8 cellular contexts compared by ENCODE assay signal in the genomic region with DNA sequence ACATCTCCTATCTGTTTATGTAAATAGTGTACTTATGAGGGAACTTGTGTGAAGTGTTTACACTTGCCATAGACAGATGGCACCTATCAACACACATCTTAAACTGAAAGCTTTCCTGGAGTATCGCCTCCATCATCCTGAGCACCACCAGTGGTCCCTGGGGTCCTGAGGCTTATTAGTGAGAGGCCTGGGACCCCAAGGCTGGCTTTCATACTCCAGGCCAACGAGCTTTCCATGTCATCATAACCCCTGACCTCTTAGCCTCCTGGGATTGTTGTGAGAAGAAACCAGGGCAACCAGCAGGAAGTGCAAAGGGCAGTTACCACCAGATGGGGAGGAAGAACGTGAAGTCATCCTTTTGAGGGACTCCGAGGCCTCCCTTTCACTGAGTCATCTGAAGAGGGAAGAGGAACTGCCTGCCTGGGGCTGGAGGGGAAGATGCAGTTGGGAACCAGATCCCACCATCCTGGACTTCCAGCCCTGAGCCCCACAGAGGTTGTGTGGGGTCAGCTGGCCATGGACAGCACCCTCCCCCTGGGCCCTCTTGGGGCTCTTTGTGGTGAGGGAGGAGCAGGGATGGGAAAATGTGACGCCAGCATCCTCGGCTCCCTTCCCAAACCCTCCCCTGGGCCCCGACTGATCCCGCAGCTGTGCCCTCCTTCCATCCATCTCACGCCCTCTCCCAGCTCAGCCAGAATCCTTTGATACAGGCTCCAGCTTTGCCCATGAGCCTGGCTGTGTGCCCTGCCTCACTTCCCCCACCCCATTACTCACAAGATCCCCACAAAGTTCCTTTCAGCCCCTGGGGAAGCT. TPM values are rescaled to one million over a fixed set of nuclear protein-coding genes. Genes with fewer than 3 reads are reported as not detected.
DNase-seq lines count a peak whose midpoint lies in the region; TF ChIP-seq lines count a peak whose summit lies in the region.

No MANE protein-coding gene starts in this region.

- H3K4me3 ChIP-seq in esophagus (ENCODE audit: low read depth in 1 of 2, low read length in 2 of 2): no peak overlapping the region

- peak; percentile 63 for DNase-seq in CMK (ENCODE audit: low read depth)
- peak; percentile 93 for DNase-seq in NOMO-1 treated with DMSO at 0.1 percent for 48 hours (lab: John Stamatoyannopoulos, UW; ENCODE audit: unreplicated experiment)
- DNase-seq in neural crest cell (ENCODE audit: low read depth, low spot score): no peak
- DNase-seq in stimulated activated CD4-positive, alpha-beta T cell treated with anti-CD3 and anti-CD28 coated beads, Interleukin-15, amount 100 ng/mL, for 24 hours: no peak
- DNase-seq in NCI-H2107 (lab: John Stamatoyannopoulos, UW): no peak
- DNase-seq in activated naive CD8-positive, alpha-beta T cell treated with anti-CD3 and anti-CD28 coated beads for 36 hours: no peak
- no peak for DNase-seq in NCI-H187 treated with DMSO at 0.1 percent for 48 hours (lab: John Stamatoyannopoulos, UW)

- H3K27ac Mint-ChIP-seq in neural crest cell (ENCODE audit: unreplicated experiment): peak overlapping the region; percentile 85
- H3K27ac Mint-ChIP-seq in activated naive CD8-positive, alpha-beta T cell treated with anti-CD3 and anti-CD28 coated beads for 36 hours: no peak overlapping the region

- H3K27me3 ChIP-seq in esophagus (ENCODE audit: control insufficient read depth in 1 of 2, insufficient read depth in 2 of 2, low read length in 2 of 2): no peaks in the 10 kb centered on the region

- H3K4me1 Mint-ChIP-seq in neural crest cell: peaks cover 27% of the 10 kb centered on the region
- H3K4me1 Mint-ChIP-seq in activated naive CD8-positive, alpha-beta T cell treated with anti-CD3 and anti-CD28 coated beads for 36 hours: peaks cover 7% of the 10 kb centered on the region

- peaks cover 3 to 17% of the 10 kb centered on the region in 2 donors for H3K4me1 ChIP-seq in esophagus (ENCODE audit: control insufficient read depth in 2 of 2, insufficient read depth in 2 of 2, low read length in 1 of 2)

- no peaks in the 10 kb centered on the region for H3K9me3 ChIP-seq in esophagus (ENCODE audit: control insufficient read depth in 2 of 2, insufficient read depth in 1 of 2, low read depth in 1 of 2, low read length in 1 of 2)

- no peak for TF ChIP-seq CTCF in neural crest cell (conservative IDR thresholded peaks at IDR 0.05)

- H3K27ac ChIP-seq in esophagus (ENCODE audit: low read depth in 2 of 2, low read length in 1 of 2): peak overlapping the region; percentile 55 to 76

- WGBS in esophagus, 2 donors: 39 to 40% methylated on average over 9 of the region's 9 CpGs

- H3K36me3 ChIP-seq in esophagus (ENCODE audit: control insufficient read depth in 2 of 2, insufficient read depth in 2 of 2, low read length in 1 of 2): peaks cover 0 to 8% of the 10 kb centered on the region in 2 donors

- peak overlapping the region; percentile 12 for H3K4me3 Mint-ChIP-seq in neural crest cell
- H3K4me3 Mint-ChIP-seq in activated naive CD8-positive, alpha-beta T cell treated with anti-CD3 and anti-CD28 coated beads for 36 hours: no peak overlapping the region

- H3K9me3 Mint-ChIP-seq in neural crest cell: no peaks in the 10 kb centered on the region
- no peaks in the 10 kb centered on the region for H3K9me3 Mint-ChIP-seq in activated naive CD8-positive, alpha-beta T cell treated with anti-CD3 and anti-CD28 coated beads for 36 hours

- H3K36me3 Mint-ChIP-seq in neural crest cell (ENCODE audit: low read depth): no peaks in the 10 kb centered on the region
- H3K36me3 Mint-ChIP-seq in activated naive CD8-positive, alpha-beta T cell treated with anti-CD3 and anti-CD28 coated beads for 36 hours: no peaks in the 10 kb centered on the region

- peaks cover 2% of the 10 kb centered on the region for H3K27me3 Mint-ChIP-seq in neural crest cell (ENCODE audit: low read depth)
- H3K27me3 Mint-ChIP-seq in activated naive CD8-positive, alpha-beta T cell treated with anti-CD3 and anti-CD28 coated beads for 36 hours: peaks cover 16% of the 10 kb centered on the region

RNA-seq across cellular contexts. Expression of gene INKA2, which starts 5.8 kb away (rescaled TPM):
- 1 to 10 TPM; 1.2 to 3.0 TPM for polyA plus RNA-seq in esophagus
- total RNA-seq in neural crest cell: 2.7 and 3.5 TPM in 2 replicates
- total RNA-seq in activated naive CD8-positive, alpha-beta T cell treated with anti-CD3 and anti-CD28 coated beads for 36 hours: under 1 TPM; 0.56 to 0.84 TPM

RNA-seq across cellular contexts. Expression of gene DDX20, which starts 22.3 kb away (rescaled TPM):
- 1 to 10 TPM; 3.2 to 4.2 TPM for polyA plus RNA-seq in esophagus
- 25.7 and 26.7 TPM in 2 replicates for total RNA-seq in neural crest cell
- 10 to 100 TPM; 21.5 to 21.8 TPM for total RNA-seq in activated naive CD8-positive, alpha-beta T cell treated with anti-CD3 and anti-CD28 coated beads for 36 hours

Comparison
In these comparisons a context has a peak if more than half of its experiments do, and no peak if none do; other contexts are left out.
1. DNase-seq: peak in CMK (single experiment) and NOMO-1 treated with DMSO at 0.1 percent for 48 hours (single experiment); none in neural crest cell (single experiment), stimulated activated CD4-positive, alpha-beta T cell treated with anti-CD3 and anti-CD28 coated beads, Interleukin-15, amount 100 ng/mL, for 24 hours (single experiment), NCI-H2107 (single experiment), activated naive CD8-positive, alpha-beta T cell treated with anti-CD3 and anti-CD28 coated beads for 36 hours (single experiment) and NCI-H187 treated with DMSO at 0.1 percent for 48 hours (single experiment).